Comparison of ENCODE assay signal across 2 cellular contexts in the genomic region with DNA sequence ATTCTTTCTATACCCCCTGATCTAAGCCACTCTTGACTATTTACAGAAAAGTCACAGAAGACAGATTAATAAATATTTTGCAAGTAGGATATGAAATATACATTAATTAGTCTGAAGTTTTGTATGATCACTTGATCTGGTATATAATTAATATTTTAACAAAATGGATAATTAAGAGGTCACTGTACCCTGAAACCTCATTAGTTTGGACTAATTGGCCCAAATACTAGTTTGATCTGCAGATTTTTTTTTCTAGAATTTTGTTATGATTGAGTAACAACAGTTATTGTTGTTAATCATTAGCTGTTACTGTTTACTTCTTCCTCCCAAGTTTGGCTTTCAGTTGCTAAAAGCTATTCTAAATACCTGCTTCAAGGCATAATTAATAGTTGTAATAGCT.
TF ChIP-seq lines count a peak whose summit lies in the region.

No MANE protein-coding gene starts in this region.

TF ChIP-seq in A549, 52 proteins besides CTCF, POLR2A, EP300 and RAD21 (continued from another document):
- TF ChIP-seq, protein P1, sequence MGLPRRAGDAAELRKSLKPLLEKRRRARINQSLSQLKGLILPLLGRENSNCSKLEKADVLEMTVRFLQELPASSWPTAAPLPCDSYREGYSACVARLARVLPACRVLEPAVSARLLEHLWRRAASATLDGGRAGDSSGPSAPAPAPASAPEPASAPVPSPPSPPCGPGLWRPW (IDR thresholded peaks at IDR 0.05), result no peak
- no peak for TF ChIP-seq ZSCAN20 (CRISPR knock-in tag; IDR thresholded peaks at IDR 0.05)

TF ChIP-seq in liver, 16 proteins besides CTCF, POLR2A, EP300 and RAD21 (continued from another document):
- TF ChIP-seq, protein P2, sequence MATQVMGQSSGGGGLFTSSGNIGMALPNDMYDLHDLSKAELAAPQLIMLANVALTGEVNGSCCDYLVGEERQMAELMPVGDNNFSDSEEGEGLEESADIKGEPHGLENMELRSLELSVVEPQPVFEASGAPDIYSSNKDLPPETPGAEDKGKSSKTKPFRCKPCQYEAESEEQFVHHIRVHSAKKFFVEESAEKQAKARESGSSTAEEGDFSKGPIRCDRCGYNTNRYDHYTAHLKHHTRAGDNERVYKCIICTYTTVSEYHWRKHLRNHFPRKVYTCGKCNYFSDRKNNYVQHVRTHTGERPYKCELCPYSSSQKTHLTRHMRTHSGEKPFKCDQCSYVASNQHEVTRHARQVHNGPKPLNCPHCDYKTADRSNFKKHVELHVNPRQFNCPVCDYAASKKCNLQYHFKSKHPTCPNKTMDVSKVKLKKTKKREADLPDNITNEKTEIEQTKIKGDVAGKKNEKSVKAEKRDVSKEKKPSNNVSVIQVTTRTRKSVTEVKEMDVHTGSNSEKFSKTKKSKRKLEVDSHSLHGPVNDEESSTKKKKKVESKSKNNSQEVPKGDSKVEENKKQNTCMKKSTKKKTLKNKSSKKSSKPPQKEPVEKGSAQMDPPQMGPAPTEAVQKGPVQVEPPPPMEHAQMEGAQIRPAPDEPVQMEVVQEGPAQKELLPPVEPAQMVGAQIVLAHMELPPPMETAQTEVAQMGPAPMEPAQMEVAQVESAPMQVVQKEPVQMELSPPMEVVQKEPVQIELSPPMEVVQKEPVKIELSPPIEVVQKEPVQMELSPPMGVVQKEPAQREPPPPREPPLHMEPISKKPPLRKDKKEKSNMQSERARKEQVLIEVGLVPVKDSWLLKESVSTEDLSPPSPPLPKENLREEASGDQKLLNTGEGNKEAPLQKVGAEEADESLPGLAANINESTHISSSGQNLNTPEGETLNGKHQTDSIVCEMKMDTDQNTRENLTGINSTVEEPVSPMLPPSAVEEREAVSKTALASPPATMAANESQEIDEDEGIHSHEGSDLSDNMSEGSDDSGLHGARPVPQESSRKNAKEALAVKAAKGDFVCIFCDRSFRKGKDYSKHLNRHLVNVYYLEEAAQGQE (IDR thresholded peaks at IDR 0.05), result peak; percentile 17
- no peak for TF ChIP-seq FOXA1 (IDR thresholded peaks at IDR 0.05)
